Comparison of ENCODE assay signal across 1 cellular context in genomic region chr9:14278291-14278721, GRCh38.
TF ChIP-seq lines count a peak whose summit lies in the region.

No MANE protein-coding gene starts in this region.

TF ChIP-seq in WTC11, 78 proteins besides CTCF, POLR2A, EP300 and RAD21 (continued from another document):
- TF ChIP-seq FOXP4 (CRISPR knock-in tag; IDR thresholded peaks at IDR 0.05) (no peak), CDX4 (CRISPR knock-in tag; IDR thresholded peaks at IDR 0.05; ENCODE audit: borderline replicate concordance) (no peak)
TF ChIP-seq in WTC11: peak in this region for 0.
